In genomic region chr5:157148734-157149615, GRCh38 we compare ENCODE assay signal across 8 cellular contexts. TPM values are rescaled to one million over a fixed set of nuclear protein-coding genes. Genes with fewer than 3 reads are reported as not detected.
A peak's percentile ranks its signal among the peaks of the same experiment; 100 is the strongest.
DNase-seq lines count a peak whose midpoint lies in the region; ATAC-seq, FAIRE-seq and TF ChIP-seq lines count a peak whose summit lies in the region.

No MANE protein-coding gene starts in this region.

- no peaks in the 10 kb centered on the region for H3K27me3 Mint-ChIP-seq in CD8-positive, alpha-beta T cell (ENCODE audit: low read depth)

- no peak overlapping the region for H4K5ac ChIP-seq in IMR-90 (ENCODE audit: low read depth, low read length)

- H4K20me1 ChIP-seq in IMR-90 (ENCODE audit: insufficient read depth, low read length): no peaks in the 10 kb centered on the region

- H3K9me1 ChIP-seq in IMR-90 (ENCODE audit: insufficient read depth, low read length): no peaks in the 10 kb centered on the region

- H3K27ac ChIP-seq in CD8-positive, alpha-beta T cell (ENCODE audit: low read depth, low read length): no peak overlapping the region
- H3K27ac ChIP-seq in IMR-90 (ENCODE audit: insufficient read depth, low read length): no peak overlapping the region
- H3K27ac ChIP-seq in RWPE2 (ENCODE audit: poor library complexity, severe bottlenecking): no peak overlapping the region
- no peak overlapping the region for H3K27ac ChIP-seq in pancreas

- no peak overlapping the region for H2BK5ac ChIP-seq in IMR-90 (ENCODE audit: low read depth, low read length, poor library complexity, severe bottlenecking)

- H2AK5ac ChIP-seq in IMR-90 (ENCODE audit: low read depth, low read length): no peak overlapping the region

- ATAC-seq in CD8-positive, alpha-beta T cell: peak; percentile 86
- ATAC-seq in GM19455 (IDR thresholded peaks at IDR 0.05; ENCODE audit: unreplicated experiment) (peak; percentile 57), IMR-90 (ENCODE audit: low read depth) (peak; percentile 93), RWPE2 (ENCODE audit: low read depth) (peak; percentile 78), pancreas (peak; percentile 67 to 92 (median 90))

- peak; percentile 68 for TF ChIP-seq RAD21 in IMR-90 (IDR thresholded peaks at IDR 0.05; ENCODE audit: low read length)

- H4K8ac ChIP-seq in IMR-90 (ENCODE audit: low read depth in 2 of 2, low read length in 2 of 2): no peak overlapping the region

- TF ChIP-seq POLR2A in IMR-90 (IDR thresholded peaks at IDR 0.05; ENCODE audit: low read depth, low read length): no peak

- H3K23ac ChIP-seq in IMR-90 (ENCODE audit: low read depth, low read length): no peak overlapping the region

- H2AFZ ChIP-seq in IMR-90 (replicated peaks; ENCODE audit: low read length, poor library complexity): no peak overlapping the region

- H3K18ac ChIP-seq in IMR-90 (ENCODE audit: low read depth, low read length): no peak overlapping the region

- TF ChIP-seq CTCF in CD8-positive, alpha-beta T cell (IDR thresholded peaks at IDR 0.05): peak; percentile 82
- TF ChIP-seq CTCF in IMR-90 (conservative IDR thresholded peaks at IDR 0.05; ENCODE audit: low read depth, low read length): peak; percentile 84
- peak; percentile 97 for TF ChIP-seq CTCF in RWPE2 (IDR thresholded peaks at IDR 0.05; ENCODE audit: poor library complexity, severe bottlenecking)
- TF ChIP-seq CTCF in pancreas (IDR thresholded peaks at IDR 0.05): peak; percentile 65 to 88 (median 79)

- no TSS peak for BruUV-seq in IMR-90 (replicated peaks; lab: Mats Ljungman, UMichigan)

- no peak overlapping the region for H3K14ac ChIP-seq in IMR-90 (replicated peaks; ENCODE audit: low read depth, low read length)

- no peak overlapping the region for H3K56ac ChIP-seq in IMR-90 (ENCODE audit: extremely low read depth, insufficient read depth, low read length)

- no peak overlapping the region for H3K9ac ChIP-seq in IMR-90 (ENCODE audit: low read depth, low read length)

- H3K4me3 Mint-ChIP-seq in CD8-positive, alpha-beta T cell: no peak overlapping the region

- H3K9me3 ChIP-seq in CD8-positive, alpha-beta T cell (ENCODE audit: low read length): no peaks in the 10 kb centered on the region
- H3K9me3 ChIP-seq in IMR-90 (ENCODE audit: control insufficient read depth, insufficient read depth, low read length) (no peaks in the 10 kb centered on the region), RWPE2 (ENCODE audit: severe bottlenecking) (no peaks in the 10 kb centered on the region), pancreas (no peaks in the 10 kb centered on the region)

- H3K79me1 ChIP-seq in IMR-90 (ENCODE audit: low read depth in 1 of 2, low read length in 2 of 2): no peaks in the 10 kb centered on the region

- 79% methylated on average over 2 of the region's 14 CpGs; no CpG with 5 or more reads in 1 of the 2 experiments for WGBS in IMR-90 (ENCODE audit: extremely low coverage in 2 of 2, insufficient read length in 1 of 2), 2 experiments
- 49 to 60% methylated on average over 14 of the region's 14 CpGs for WGBS in pancreas, 2 donors

- peaks cover 33% of the 10 kb centered on the region for H3K4me1 ChIP-seq in CD8-positive, alpha-beta T cell (ENCODE audit: insufficient read depth, low read length)
- H3K4me1 ChIP-seq in IMR-90 (ENCODE audit: control insufficient read depth, insufficient read depth, low read length): no peaks in the 10 kb centered on the region
- H3K4me1 ChIP-seq in RWPE2 (ENCODE audit: insufficient read depth, poor library complexity, severe bottlenecking): no peaks in the 10 kb centered on the region
- no peaks in the 10 kb centered on the region for H3K4me1 ChIP-seq in pancreas

- H3K4me3 ChIP-seq in CD8-positive, alpha-beta T cell (ENCODE audit: low read depth, low read length): no peak overlapping the region
- H3K4me3 ChIP-seq in IMR-90 (ENCODE audit: insufficient read depth, low read depth, low read length): no peak overlapping the region
- H3K4me3 ChIP-seq in RWPE2 (ENCODE audit: severe bottlenecking): no peak overlapping the region
- no peak overlapping the region for H3K4me3 ChIP-seq in pancreas

- no peak overlapping the region for H2BK120ac ChIP-seq in IMR-90 (ENCODE audit: low read depth, low read length)

- intact Hi-C loops in CD8-positive, alpha-beta T cell (cut with DNase I, micrococcal nuclease): loop anchor here (1.0 to 10.0 kb wide), 8 partner anchors 31 to 706 kb away; partner anchors contain the start of genes CLINT1 (in 1 of the 2) and ITK (in 1 of the 2)
- intact Hi-C loops in IMR-90 (cut with micrococcal nuclease) (loop anchor here (1.0 to 5.0 kb wide), 3 partner anchors 103 to 593 kb away; partner anchors contain the start of gene LSM11), pancreas (cut with DNase I) (no loop called here)

- no peak overlapping the region for H4K91ac ChIP-seq in IMR-90 (ENCODE audit: insufficient read depth, low read depth, low read length)

- no peak overlapping the region for H3K4ac ChIP-seq in IMR-90 (ENCODE audit: low read depth, low read length)

- no peaks in the 10 kb centered on the region for H3K36me3 ChIP-seq in CD8-positive, alpha-beta T cell (ENCODE audit: insufficient read depth, low read length)
- H3K36me3 ChIP-seq in IMR-90 (ENCODE audit: control insufficient read depth, insufficient read depth, low read length) (no peaks in the 10 kb centered on the region), RWPE2 (ENCODE audit: low read depth) (no peaks in the 10 kb centered on the region), pancreas (no peaks in the 10 kb centered on the region)

- H3K27ac Mint-ChIP-seq in CD8-positive, alpha-beta T cell: peak overlapping the region; percentile 76

- no peak overlapping the region for H2BK15ac ChIP-seq in IMR-90 (ENCODE audit: low read depth, low read length)

- FAIRE-seq in frontal cortex (lab: Jason Lieb, UNC) (no peak), pancreas (lab: Jason Lieb, UNC) (peak; percentile 83)

- H3K27me3 ChIP-seq in CD8-positive, alpha-beta T cell (ENCODE audit: insufficient read depth, low read length): no peaks in the 10 kb centered on the region
- H3K27me3 ChIP-seq in IMR-90 (ENCODE audit: control insufficient read depth, insufficient read depth, low read length): no peaks in the 10 kb centered on the region; the same call in 1 of the 2 replicates
- H3K27me3 ChIP-seq in RWPE2 (ENCODE audit: insufficient read depth, poor library complexity, severe bottlenecking): no peaks in the 10 kb centered on the region
- peaks cover 0 to 3% (median 0%) of the 10 kb centered on the region in 4 donors for H3K27me3 ChIP-seq in pancreas

- H2BK20ac ChIP-seq in IMR-90 (ENCODE audit: low read depth, low read length): no peak overlapping the region

- POLR2A ChIA-PET in CD8-positive, alpha-beta T cell (lab: Charles Lee): interaction anchor here (0.6 to 3.1 kb wide), 17 partner anchors 31 to 180 kb away, joined by 3 to 20 read pairs (median 4); partner anchors contain the start of gene ITK
- POLR2A ChIA-PET in IMR-90 (lab: Charles Lee; ENCODE audit: unreplicated experiment): no interaction called here

- no peak overlapping the region for H3K4me2 ChIP-seq in IMR-90 (ENCODE audit: low read depth, low read length)

- no peaks in the 10 kb centered on the region for H3K36me3 Mint-ChIP-seq in CD8-positive, alpha-beta T cell

- CTCF ChIA-PET in CD8-positive, alpha-beta T cell (lab: Charles Lee): interaction anchor here (0.7 to 3.5 kb wide), 52 partner anchors 9 to 197 kb away, joined by 3 to 28 read pairs (median 7); partner anchors contain the start of genes GARIN3 and ITK
- CTCF ChIA-PET in IMR-90 (lab: Yijun Ruan, JAX): interaction anchor here (0.5 to 1.6 kb wide), 6 partner anchors 8 to 586 kb away, joined by 3 to 5 read pairs (median 3); partner anchors contain the start of gene THG1L

- in situ Hi-C loops in IMR-90 (cut with MboI; ENCODE audit: low sequenced_read_pairs): loop anchor here (10.0 to 25.0 kb wide), 3 partner anchors 166 to 1212 kb away; partner anchors contain the start of gene LSM11

- dilution Hi-C loops in IMR-90 (cut with HindIII; ENCODE audit: low sequenced_read_pairs, unreplicated experiment): no loop called here

- peaks cover 37% of the 10 kb centered on the region for H3K4me1 Mint-ChIP-seq in CD8-positive, alpha-beta T cell (ENCODE audit: low read depth)

- DNase-seq in CD8-positive, alpha-beta T cell: peak; percentile 68 to 87 (median 78)
- DNase-seq in IMR-90: peak; percentile 60
- no peak for DNase-seq in RWPE2 (ENCODE audit: low spot score)
- DNase-seq in activated effector memory CD4-positive, alpha-beta T cell treated with Interleukin-2 at 50 U/mL for 16 hours: peak; percentile 65
- peak; percentile 22 to 60 for DNase-seq in frontal cortex (ENCODE audit: low spot score in 2 of 2)
- peak in 4 of 6 donors; percentile 33 to 69 (median 50) for DNase-seq in pancreas
- DNase-seq in ureter (ENCODE audit: low spot score): peak; percentile 75

- no peak overlapping the region for H2AK9ac ChIP-seq in IMR-90 (replicated peaks; ENCODE audit: low read depth, low read length, poor library complexity)

- no peaks in the 10 kb centered on the region for H3K9me3 Mint-ChIP-seq in CD8-positive, alpha-beta T cell

RNA-seq across cellular contexts. Expression of gene MED7, which starts 6.3 kb away (rescaled TPM):
- 1 to 10 TPM; 5.4 to 5.9 TPM for total RNA-seq in CD8-positive, alpha-beta T cell
- total RNA-seq in IMR-90 (2012; rRNA removed) (8.6 and 13.9 TPM in 2 replicates), frontal cortex (44.4 TPM), pancreas (1 to 10 TPM; 3.7 to 5.7 (median 4.4) TPM), ureter (15.8 TPM)
- polyA plus RNA-seq in IMR-90 (2012; rRNA removed) (7.3 and 9.0 TPM in 2 replicates), pancreas (10 to 100 TPM in 1 of 2 donors, 1 to 10 TPM in 1; 7.1 to 13.2 TPM)
- 1.3 and 1.8 TPM in 2 replicates for polyA plus RNA-seq in IMR-90 (2012; cell fraction: cytosol; rRNA removed)
- 0.39 and 3.9 TPM in 2 replicates for polyA plus RNA-seq in IMR-90 (2012; cell fraction: nucleus; rRNA removed; ENCODE audit: low replicate concordance)

RNA-seq across cellular contexts. Expression of gene GARIN3, which starts 17.1 kb away (rescaled TPM):
- total RNA-seq in CD8-positive, alpha-beta T cell: not detected
- not detected in 2 replicates for total RNA-seq in IMR-90 (2012; rRNA removed)
- polyA plus RNA-seq in IMR-90 (2012; rRNA removed): not detected in 2 replicates
- not detected in 2 replicates for polyA plus RNA-seq in IMR-90 (2012; cell fraction: cytosol; rRNA removed)
- polyA plus RNA-seq in IMR-90 (2012; cell fraction: nucleus; rRNA removed; ENCODE audit: low replicate concordance): not detected in 2 replicates
- not detected for total RNA-seq in frontal cortex
- not detected for total RNA-seq in pancreas
- polyA plus RNA-seq in pancreas: not detected
- not detected for total RNA-seq in ureter

RNA-seq across cellular contexts. Expression of gene ITK, which starts 31.7 kb away (rescaled TPM):
- 100 to 1,000 TPM; 222 to 231 TPM for total RNA-seq in CD8-positive, alpha-beta T cell
- total RNA-seq in IMR-90 (2012; rRNA removed) (not detected in 2 replicates), frontal cortex (not detected), pancreas (1 to 10 TPM in 1 of 6 donors, under 1 TPM in 5; 0.43 to 1.3 (median 0.80) TPM), ureter (4.7 TPM)
- polyA plus RNA-seq in IMR-90 (2012; rRNA removed) (not detected in 2 replicates), pancreas (under 1 TPM; 0.26 to 0.30 TPM)
- not detected in 2 replicates for polyA plus RNA-seq in IMR-90 (2012; cell fraction: cytosol; rRNA removed)
- polyA plus RNA-seq in IMR-90 (2012; cell fraction: nucleus; rRNA removed; ENCODE audit: low replicate concordance): not detected in 2 replicates

RNA-seq across cellular contexts. Expression of gene HAVCR2, which starts 40.1 kb away (rescaled TPM):
- total RNA-seq in CD8-positive, alpha-beta T cell: 1 to 10 TPM; 1.6 to 3.8 TPM
- total RNA-seq in IMR-90 (2012; rRNA removed): under 0.01 TPM in 2 replicates
- 0.07 and 0.09 TPM in 2 replicates for polyA plus RNA-seq in IMR-90 (2012; rRNA removed)
- not detected in 2 replicates for polyA plus RNA-seq in IMR-90 (2012; cell fraction: cytosol; rRNA removed)
- 0.04 and 0.28 TPM in 2 replicates for polyA plus RNA-seq in IMR-90 (2012; cell fraction: nucleus; rRNA removed; ENCODE audit: low replicate concordance)
- total RNA-seq in frontal cortex: 7.3 TPM
- total RNA-seq in pancreas: 10 to 100 TPM in 1 of 6 donors, 1 to 10 TPM in 2, under 1 TPM in 3; 0.74 to 10.3 (median 1.4) TPM
- polyA plus RNA-seq in pancreas: 1 to 10 TPM in 1 of 2 donors, under 1 TPM in 1; 0.72 to 1.2 TPM
- 5.6 TPM for total RNA-seq in ureter

Comparison
In these comparisons a context has a peak if more than half of its experiments do, and no peak if none do; other contexts are left out.
1. RNA of gene ITK, which starts 31.7 kb away (total RNA-seq): 222 to 231 TPM in CD8-positive, alpha-beta T cell; 4.7 TPM in ureter (single experiment), 0.43 to 1.3 TPM in pancreas, not detected in IMR-90 and not detected in frontal cortex (single experiment); every median in the first group is over 10 times any median in the second.
2. intact Hi-C loops: an anchor here in CD8-positive, alpha-beta T cell (1.0 to 10.0 kb wide) and IMR-90 (1.0 to 5.0 kb wide); none called in pancreas.
3. Peak in every context shown above with its lines, with median percentiles within 50 percentile points of each other: ATAC-seq and CTCF ChIP-seq.